8 cellular contexts compared by ENCODE assay signal in the genomic region with DNA sequence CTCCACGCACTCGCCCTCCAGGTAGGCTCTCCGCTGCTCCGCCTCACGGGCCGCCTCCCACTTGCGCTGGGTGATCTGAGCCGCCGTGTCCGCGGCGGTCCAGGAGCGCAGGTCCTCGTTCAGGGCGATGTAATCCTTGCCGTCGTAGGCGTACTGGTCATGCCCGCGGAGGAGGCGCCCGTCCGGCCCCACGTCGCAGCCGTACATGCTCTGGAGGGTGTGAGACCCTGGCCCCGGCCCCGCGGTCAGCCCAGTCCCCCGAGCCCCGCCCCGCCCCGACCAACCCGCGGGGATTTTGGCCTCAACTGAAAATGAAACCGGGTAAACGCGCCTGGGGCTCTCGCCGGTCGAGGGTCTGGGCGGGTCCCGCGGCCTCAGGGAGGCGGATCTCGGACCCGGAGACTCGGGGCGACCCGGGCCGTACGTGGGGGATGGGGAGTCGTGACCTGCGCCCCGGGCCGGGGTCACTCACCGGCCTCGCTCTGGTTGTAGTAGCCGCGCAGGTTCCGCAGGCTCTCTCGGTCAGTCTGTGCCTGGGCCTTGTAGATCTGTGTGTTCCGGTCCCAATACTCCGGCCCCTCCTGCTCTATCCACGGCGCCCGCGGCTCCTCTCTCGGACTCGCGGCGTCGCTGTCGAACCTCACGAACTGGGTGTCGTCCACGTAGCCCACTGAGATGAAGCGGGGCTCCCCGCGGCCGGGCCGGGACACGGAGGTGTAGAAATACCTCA. TPM values are rescaled to one million over a fixed set of nuclear protein-coding genes. Genes with fewer than 3 reads are reported as not detected.
DNase-seq lines count a peak whose midpoint lies in the region; ATAC-seq and TF ChIP-seq lines count a peak whose summit lies in the region.

No MANE protein-coding gene starts in this region.

- no peak overlapping the region for H3K27ac Mint-ChIP-seq in WTC11

- H3K4me3 ChIP-seq in DOHH2 (ENCODE audit: low read length) (peak overlapping the region; percentile 81), muscle layer of duodenum (ENCODE audit: low read depth in 1 of 2, low read length in 2 of 2) (peak overlapping the region; percentile 69), uterus (peak overlapping the region; percentile 67 to 85)

- H3K4me1 Mint-ChIP-seq in WTC11: peaks cover 4% of the 10 kb centered on the region

- intact Hi-C loops in uterus (cut with DNase I; ENCODE audit: low total_unique reads): loop anchor here (10.0 kb wide), 1 partner anchor 162 kb away; no protein-coding TSS in a partner anchor

- H3K4me3 Mint-ChIP-seq in WTC11: peak overlapping the region; percentile 85

- peaks cover 34% of the 10 kb centered on the region for H3K36me3 ChIP-seq in DOHH2 (ENCODE audit: control insufficient read depth, low read length)
- peaks cover 14 to 20% of the 10 kb centered on the region in 2 donors for H3K36me3 ChIP-seq in muscle layer of duodenum (ENCODE audit: control insufficient read depth in 1 of 2, insufficient read depth in 2 of 2, low read length in 2 of 2)
- H3K36me3 ChIP-seq in uterus: no peaks in the 10 kb centered on the region

- TF ChIP-seq CTCF in DOHH2 (IDR thresholded peaks at IDR 0.05; ENCODE audit: low read depth, low read length, poor library complexity, severe bottlenecking) (peak; percentile 28), WTC11 (IDR thresholded peaks at IDR 0.05) (no peak), uterus (IDR thresholded peaks at IDR 0.05) (no peak)

- H3K36me3 Mint-ChIP-seq in WTC11: peaks cover 17% of the 10 kb centered on the region

- CTCF ChIA-PET in WTC11 (lab: Charles Lee): interaction anchor here (0.6 kb wide), 1 partner anchor 10 kb away, joined by 5 read pairs; no protein-coding TSS in a partner anchor

- H3K27me3 ChIP-seq in DOHH2 (ENCODE audit: control insufficient read depth, low read length): 0 out of 2 replicates have a peak, but pooled peaks cover 3% of the 10 kb centered on the region
- H3K27me3 ChIP-seq in muscle layer of duodenum (ENCODE audit: low read depth, low read length): no peaks in the 10 kb centered on the region
- no peaks in the 10 kb centered on the region for H3K27me3 ChIP-seq in uterus

- H3K9me3 Mint-ChIP-seq in WTC11: peaks cover 8% of the 10 kb centered on the region

- no peaks in the 10 kb centered on the region for H3K9me2 ChIP-seq in DOHH2 (replicated peaks; ENCODE audit: control insufficient read depth, low read length)

- no peak for DNase-seq in WTC11 (ENCODE audit: low spot score)
- peak; percentile 18 for DNase-seq in effector CD4-positive, alpha-beta T cell
- DNase-seq in uterus: peak; percentile 51
- no peak for DNase-seq in middle frontal gyrus (ENCODE audit: extremely low spot score, low spot score)
- no peak for DNase-seq in NCI-H128 (lab: John Stamatoyannopoulos, UW; ENCODE audit: unreplicated experiment)

- peak overlapping the region; percentile 93 for H3K4me2 ChIP-seq in DOHH2 (ENCODE audit: low read length)

- peak; percentile 12 for ATAC-seq in HG02759 (IDR thresholded peaks at IDR 0.05; ENCODE audit: unreplicated experiment)
- ATAC-seq in WTC11: peak; percentile 53

- POLR2A ChIA-PET in WTC11 (lab: Charles Lee): no interaction called here

- no peaks in the 10 kb centered on the region for H3K9me3 ChIP-seq in DOHH2 (ENCODE audit: control insufficient read depth, insufficient read depth, low read length)
- no peaks in the 10 kb centered on the region for H3K9me3 ChIP-seq in muscle layer of duodenum (ENCODE audit: control insufficient read depth in 1 of 2, low read length in 2 of 2)
- no peaks in the 10 kb centered on the region for H3K9me3 ChIP-seq in uterus

- H3K27ac ChIP-seq in DOHH2 (ENCODE audit: low read depth, low read length) (peak overlapping the region; percentile 51), muscle layer of duodenum (ENCODE audit: low read length) (peak overlapping the region; percentile 95), uterus (peak overlapping the region; percentile 88 to 94)

- H3K79me2 ChIP-seq in DOHH2 (ENCODE audit: control insufficient read depth, low read length): peaks cover 18% of the 10 kb centered on the region

- H3K4me1 ChIP-seq in DOHH2 (ENCODE audit: control insufficient read depth, low read length) (peaks cover 50% of the 10 kb centered on the region), muscle layer of duodenum (ENCODE audit: control insufficient read depth in 1 of 2, insufficient read depth in 2 of 2, low read length in 2 of 2) (peaks cover 5 to 18% of the 10 kb centered on the region in 2 donors), uterus (no peaks in the 10 kb centered on the region)

- H3F3A ChIP-seq in DOHH2 (ENCODE audit: control insufficient read depth, insufficient read depth): peaks cover 11% of the 10 kb centered on the region; the same call in 1 of the 2 replicates

- H4K20me1 ChIP-seq in DOHH2 (ENCODE audit: control insufficient read depth, insufficient read depth, low read depth, low read length): peaks cover 7% of the 10 kb centered on the region; the same call in 1 of the 2 replicates

- peaks cover 89% of the 10 kb centered on the region for H3K27me3 Mint-ChIP-seq in WTC11 (ENCODE audit: low read depth)

- no peak for TF ChIP-seq POLR2A in uterus (IDR thresholded peaks at IDR 0.05)

TF ChIP-seq in WTC11, 78 proteins besides CTCF, POLR2A, EP300 and RAD21 (continues in another document):
- TF ChIP-seq, protein P1, sequence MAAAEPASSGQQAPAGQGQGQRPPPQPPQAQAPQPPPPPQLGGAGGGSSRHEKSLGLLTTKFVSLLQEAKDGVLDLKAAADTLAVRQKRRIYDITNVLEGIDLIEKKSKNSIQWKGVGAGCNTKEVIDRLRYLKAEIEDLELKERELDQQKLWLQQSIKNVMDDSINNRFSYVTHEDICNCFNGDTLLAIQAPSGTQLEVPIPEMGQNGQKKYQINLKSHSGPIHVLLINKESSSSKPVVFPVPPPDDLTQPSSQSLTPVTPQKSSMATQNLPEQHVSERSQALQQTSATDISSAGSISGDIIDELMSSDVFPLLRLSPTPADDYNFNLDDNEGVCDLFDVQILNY (CRISPR knock-in tag; IDR thresholded peaks at IDR 0.05): no peak
- TF ChIP-seq, protein P2, sequence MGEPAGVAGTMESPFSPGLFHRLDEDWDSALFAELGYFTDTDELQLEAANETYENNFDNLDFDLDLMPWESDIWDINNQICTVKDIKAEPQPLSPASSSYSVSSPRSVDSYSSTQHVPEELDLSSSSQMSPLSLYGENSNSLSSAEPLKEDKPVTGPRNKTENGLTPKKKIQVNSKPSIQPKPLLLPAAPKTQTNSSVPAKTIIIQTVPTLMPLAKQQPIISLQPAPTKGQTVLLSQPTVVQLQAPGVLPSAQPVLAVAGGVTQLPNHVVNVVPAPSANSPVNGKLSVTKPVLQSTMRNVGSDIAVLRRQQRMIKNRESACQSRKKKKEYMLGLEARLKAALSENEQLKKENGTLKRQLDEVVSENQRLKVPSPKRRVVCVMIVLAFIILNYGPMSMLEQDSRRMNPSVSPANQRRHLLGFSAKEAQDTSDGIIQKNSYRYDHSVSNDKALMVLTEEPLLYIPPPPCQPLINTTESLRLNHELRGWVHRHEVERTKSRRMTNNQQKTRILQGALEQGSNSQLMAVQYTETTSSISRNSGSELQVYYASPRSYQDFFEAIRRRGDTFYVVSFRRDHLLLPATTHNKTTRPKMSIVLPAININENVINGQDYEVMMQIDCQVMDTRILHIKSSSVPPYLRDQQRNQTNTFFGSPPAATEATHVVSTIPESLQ (CRISPR knock-in tag; IDR thresholded peaks at IDR 0.05): no peak
- TF ChIP-seq, protein P3, sequence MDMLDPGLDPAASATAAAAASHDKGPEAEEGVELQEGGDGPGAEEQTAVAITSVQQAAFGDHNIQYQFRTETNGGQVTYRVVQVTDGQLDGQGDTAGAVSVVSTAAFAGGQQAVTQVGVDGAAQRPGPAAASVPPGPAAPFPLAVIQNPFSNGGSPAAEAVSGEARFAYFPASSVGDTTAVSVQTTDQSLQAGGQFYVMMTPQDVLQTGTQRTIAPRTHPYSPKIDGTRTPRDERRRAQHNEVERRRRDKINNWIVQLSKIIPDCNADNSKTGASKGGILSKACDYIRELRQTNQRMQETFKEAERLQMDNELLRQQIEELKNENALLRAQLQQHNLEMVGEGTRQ (CRISPR knock-in tag; IDR thresholded peaks at IDR 0.05): no peak
- TF ChIP-seq SMAD4 (CRISPR knock-in tag; IDR thresholded peaks at IDR 0.05): no peak
- TF ChIP-seq TCF7 (CRISPR knock-in tag; IDR thresholded peaks at IDR 0.05; ENCODE audit: low read depth): no peak
- TF ChIP-seq, protein P4, sequence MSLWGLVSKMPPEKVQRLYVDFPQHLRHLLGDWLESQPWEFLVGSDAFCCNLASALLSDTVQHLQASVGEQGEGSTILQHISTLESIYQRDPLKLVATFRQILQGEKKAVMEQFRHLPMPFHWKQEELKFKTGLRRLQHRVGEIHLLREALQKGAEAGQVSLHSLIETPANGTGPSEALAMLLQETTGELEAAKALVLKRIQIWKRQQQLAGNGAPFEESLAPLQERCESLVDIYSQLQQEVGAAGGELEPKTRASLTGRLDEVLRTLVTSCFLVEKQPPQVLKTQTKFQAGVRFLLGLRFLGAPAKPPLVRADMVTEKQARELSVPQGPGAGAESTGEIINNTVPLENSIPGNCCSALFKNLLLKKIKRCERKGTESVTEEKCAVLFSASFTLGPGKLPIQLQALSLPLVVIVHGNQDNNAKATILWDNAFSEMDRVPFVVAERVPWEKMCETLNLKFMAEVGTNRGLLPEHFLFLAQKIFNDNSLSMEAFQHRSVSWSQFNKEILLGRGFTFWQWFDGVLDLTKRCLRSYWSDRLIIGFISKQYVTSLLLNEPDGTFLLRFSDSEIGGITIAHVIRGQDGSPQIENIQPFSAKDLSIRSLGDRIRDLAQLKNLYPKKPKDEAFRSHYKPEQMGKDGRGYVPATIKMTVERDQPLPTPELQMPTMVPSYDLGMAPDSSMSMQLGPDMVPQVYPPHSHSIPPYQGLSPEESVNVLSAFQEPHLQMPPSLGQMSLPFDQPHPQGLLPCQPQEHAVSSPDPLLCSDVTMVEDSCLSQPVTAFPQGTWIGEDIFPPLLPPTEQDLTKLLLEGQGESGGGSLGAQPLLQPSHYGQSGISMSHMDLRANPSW (CRISPR knock-in tag; conservative IDR thresholded peaks at IDR 0.05; ENCODE audit: low read depth): no peak
- TF ChIP-seq KAT7 (CRISPR knock-in tag; IDR thresholded peaks at IDR 0.05; ENCODE audit: borderline replicate concordance): no peak
- no peak for TF ChIP-seq ZBTB21 (CRISPR knock-in tag; IDR thresholded peaks at IDR 0.05; ENCODE audit: borderline replicate concordance)
- no peak for TF ChIP-seq JAZF1 (CRISPR knock-in tag; IDR thresholded peaks at IDR 0.05)
- TF ChIP-seq, protein P5, sequence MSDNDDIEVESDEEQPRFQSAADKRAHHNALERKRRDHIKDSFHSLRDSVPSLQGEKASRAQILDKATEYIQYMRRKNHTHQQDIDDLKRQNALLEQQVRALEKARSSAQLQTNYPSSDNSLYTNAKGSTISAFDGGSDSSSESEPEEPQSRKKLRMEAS (CRISPR knock-in tag; IDR thresholded peaks at IDR 0.05): no peak
- no peak for TF ChIP-seq MXD4 (CRISPR knock-in tag; IDR thresholded peaks at IDR 0.05; ENCODE audit: borderline replicate concordance)
- no peak for TF ChIP-seq OVOL2 (CRISPR knock-in tag; IDR thresholded peaks at IDR 0.05; ENCODE audit: borderline replicate concordance)

RNA-seq across cellular contexts. Expression of a gene that starts 0.6 kb away (rescaled TPM):
- total RNA-seq in WTC11 (2021): 124 to 149 TPM (median 141 TPM) in 3 replicates
- total RNA-seq in uterus: 1,000 to 10,000 TPM in 1 of 4 donors, 100 to 1,000 TPM in 3; 134 to 1,272 (median 737) TPM

RNA-seq across cellular contexts. Expression of a gene that starts 47.0 kb away (rescaled TPM):
- total RNA-seq in WTC11 (2021) (11.4 to 12.9 TPM (median 11.7 TPM) in 3 replicates), uterus (10 to 100 TPM in 3 of 4 donors, 1 to 10 TPM in 1; 9.1 to 31.7 (median 17.2) TPM)

Comparison
In these comparisons a context has a peak if more than half of its experiments do, and no peak if none do; other contexts are left out.
1. DNase-seq: peak in effector CD4-positive, alpha-beta T cell (single experiment) and uterus (2 of 2); none in WTC11 (single experiment), middle frontal gyrus (single experiment) and NCI-H128 (single experiment).
2. Peak in every context shown above with its lines, with median percentiles within 50 percentile points of each other: H3K27ac ChIP-seq and H3K4me3 ChIP-seq.